ENCODE assay signal across 12 cellular contexts in the genomic region with DNA sequence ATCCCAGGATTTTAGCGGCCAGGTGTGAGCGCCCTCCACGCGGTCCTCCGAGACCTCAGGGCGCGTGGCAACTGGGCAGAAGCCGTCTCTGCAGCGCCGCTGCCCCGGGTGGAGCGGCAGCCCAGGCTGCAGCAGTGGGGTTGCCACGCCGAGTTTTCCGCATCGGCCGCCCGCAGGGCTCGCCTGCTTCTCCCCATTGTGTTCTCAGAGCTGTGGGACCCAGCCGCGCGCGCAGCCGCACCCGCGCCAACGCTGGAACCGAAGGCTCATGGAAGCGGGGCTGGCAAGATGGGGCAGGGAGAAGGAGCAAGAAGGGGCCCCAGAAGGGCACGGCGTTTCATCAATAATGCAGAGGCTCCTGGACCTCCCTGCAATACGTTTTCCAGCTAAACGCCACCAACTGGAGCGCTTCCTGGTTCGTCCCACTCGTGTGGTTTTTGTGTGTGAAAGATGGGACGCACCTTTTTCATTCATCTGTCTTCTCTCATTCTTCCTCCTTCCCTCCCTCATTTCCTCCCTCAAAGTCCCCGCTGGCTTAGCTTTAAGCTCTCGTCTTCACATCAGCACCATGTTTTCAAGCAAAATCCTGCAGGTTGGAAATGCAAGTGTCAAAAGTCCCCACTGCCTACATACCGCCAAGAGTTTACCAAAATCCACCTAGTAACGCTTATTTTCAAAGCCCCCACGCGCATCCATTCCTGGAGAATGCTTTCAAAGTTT. TPM values are rescaled to one million over a fixed set of nuclear protein-coding genes. Genes with fewer than 3 reads are reported as not detected.
DNase-seq lines count a peak whose midpoint lies in the region; ATAC-seq and TF ChIP-seq lines count a peak whose summit lies in the region.
"Had no signal": no experiment of that assay in that cellular context is flagged by ENCODE, and none has a peak within 500 bp of the region (broad histone marks: within the 10 kb centered on the region; RNA-seq: fewer than 3 reads in every experiment).

No MANE protein-coding gene starts in this region.

- ATAC-seq in PC-3 (no peak), HG03565 (IDR thresholded peaks at IDR 0.05; ENCODE audit: unreplicated experiment) (no peak)
- ATAC-seq: natural killer cell had no signal

- H3K79me2 ChIP-seq in PC-3 (ENCODE audit: low read length) = no peaks in the 10 kb centered on the region

- no peaks in the 10 kb centered on the region for H3K9me3 Mint-ChIP-seq in nephron progenitor cell

- H3K4me3 ChIP-seq in BE2C (ENCODE audit: low read depth, low read length) = peak overlapping the region; percentile 89
- peak overlapping the region; percentile 69 for H3K4me3 ChIP-seq in PC-3 (ENCODE audit: low read length)
- peak overlapping the region; percentile 36 for H3K4me3 ChIP-seq in fibroblast of pulmonary artery (replicated peaks; ENCODE audit: low read depth, low read length)

- in situ Hi-C loops in GM13976 (cut with MboI; ENCODE audit: low sequenced_read_pairs, unreplicated experiment) = no loop called here

- no TSS peak for BruUV-seq in PC-3 (replicated peaks; lab: Mats Ljungman, UMichigan)

- H3K4me2 ChIP-seq in PC-3 (ENCODE audit: low read length) = peak overlapping the region; percentile 85

- CTCF ChIA-PET in PC-3 (lab: Charles Lee) = no interaction called here

- no peak overlapping the region for H3K27ac ChIP-seq in PC-3 (ENCODE audit: low read length)
- H3K27ac ChIP-seq: WERI-Rb-1 had no signal

- TF ChIP-seq CTCF in BE2C (IDR thresholded peaks at IDR 0.05; ENCODE audit: low read depth, low read length) = no peak
- no peak for TF ChIP-seq CTCF in PC-3 (conservative IDR thresholded peaks at IDR 0.05; ENCODE audit: low read depth, low read length)
- TF ChIP-seq CTCF in fibroblast of pulmonary artery (IDR thresholded peaks at IDR 0.05; ENCODE audit: low read length, missing control alignments) = no peak
- TF ChIP-seq CTCF in nephron progenitor cell (IDR thresholded peaks at IDR 0.05) = no peak
- no peak for TF ChIP-seq CTCF in GM13976 (IDR thresholded peaks at IDR 0.05; ENCODE audit: borderline replicate concordance, control extremely low read depth, extremely low read depth, insufficient read depth, missing control alignments)

- POLR2A ChIA-PET in PC-3 (lab: Charles Lee; ENCODE audit: unreplicated experiment) = no interaction called here

- peak; percentile 53 for DNase-seq in BE2C
- no peak for DNase-seq in PC-3
- no peak for DNase-seq in fibroblast of pulmonary artery (ENCODE audit: low read depth)
- DNase-seq in nephron progenitor cell = peak; percentile 58
- no peak for DNase-seq in DMS153 treated with DMSO at 0.1 percent for 48 hours (lab: John Stamatoyannopoulos, UW; ENCODE audit: unreplicated experiment)
- no peak for DNase-seq in NCI-H1105 treated with DMSO at 0.1 percent for 48 hours (lab: John Stamatoyannopoulos, UW)
- no peak for DNase-seq in GM13976 (ENCODE audit: low spot score)
- DNase-seq: activated CD8-positive, alpha-beta memory T cell treated with anti-CD3 and anti-CD28 coated beads, Interleukin-2, amount 50 U/mL, for 4 hours; immature natural killer cell; natural killer cell; WERI-Rb-1 had no signal

- H3K4me1 Mint-ChIP-seq in nephron progenitor cell = peaks cover 32% of the 10 kb centered on the region
- H3K4me1 Mint-ChIP-seq: immature natural killer cell, natural killer cell had no signal

- H3K9me2 ChIP-seq in PC-3 (replicated peaks; ENCODE audit: low read length) = no peaks in the 10 kb centered on the region

- H3K36me3 ChIP-seq in BE2C (no peaks in the 10 kb centered on the region), PC-3 (ENCODE audit: low read depth, low read length) (no peaks in the 10 kb centered on the region)
- H3K36me3 ChIP-seq: WERI-Rb-1 had no signal

- H4K20me1 ChIP-seq in PC-3 (ENCODE audit: low read length) = no peaks in the 10 kb centered on the region

- no peak overlapping the region for H3K9ac ChIP-seq in PC-3 (ENCODE audit: low read length)

- H3K4me3 Mint-ChIP-seq in nephron progenitor cell = no peak overlapping the region
- H3K4me3 Mint-ChIP-seq: immature natural killer cell, natural killer cell had no signal

- intact Hi-C loops in PC-3 (cut with micrococcal nuclease) = no loop called here

- peak overlapping the region; percentile 37 for H3K27ac Mint-ChIP-seq in nephron progenitor cell
- H3K27ac Mint-ChIP-seq: immature natural killer cell, natural killer cell had no signal

- H3K27me3 ChIP-seq in BE2C = no peaks in the 10 kb centered on the region
- peaks cover 19% of the 10 kb centered on the region; the same call in 1 of the 2 replicates for H3K27me3 ChIP-seq in PC-3 (ENCODE audit: low read length)

- H3K9me3 ChIP-seq in BE2C = no peaks in the 10 kb centered on the region
- H3K9me3 ChIP-seq in PC-3 (ENCODE audit: low read length) = no peaks in the 10 kb centered on the region

- H2AFZ ChIP-seq in PC-3 (ENCODE audit: low read length) = peak overlapping the region; percentile 83

- H3K36me3 Mint-ChIP-seq in nephron progenitor cell (ENCODE audit: low read depth) = no peaks in the 10 kb centered on the region
- H3K36me3 Mint-ChIP-seq: immature natural killer cell, natural killer cell had no signal

- H3K27me3 Mint-ChIP-seq in nephron progenitor cell (ENCODE audit: low read depth, poor library complexity) = peaks cover 37% of the 10 kb centered on the region

- no peaks in the 10 kb centered on the region for H3F3A ChIP-seq in PC-3 (ENCODE audit: low read length, unreplicated experiment)

- no peaks in the 10 kb centered on the region; the same call in 1 of the 2 replicates for H3K4me1 ChIP-seq in BE2C
- no peaks in the 10 kb centered on the region; the same call in 1 of the 2 replicates for H3K4me1 ChIP-seq in PC-3 (ENCODE audit: insufficient read depth, low read length)

RNA-seq across cellular contexts. Expression of gene ROBO1, which starts 1.2 kb away (rescaled TPM):
- 140 TPM for polyA plus RNA-seq in BE2C (2012; ENCODE audit: insufficient read depth, insufficient read length, low read depth)
- total RNA-seq in PC-3 (2014; rRNA removed) = 35.5 and 46.2 TPM in 2 replicates

Comparison
In these comparisons a context has a peak if more than half of its experiments do, and no peak if none do; other contexts are left out.
1. DNase-seq: peak in BE2C (single experiment) and nephron progenitor cell (single experiment); none in PC-3 (single experiment), fibroblast of pulmonary artery (single experiment), DMS153 treated with DMSO at 0.1 percent for 48 hours (single experiment), NCI-H1105 treated with DMSO at 0.1 percent for 48 hours (single experiment) and GM13976 (single experiment).
2. H3K4me3 ChIP-seq: peak in every context shown above with its lines; median percentile 89 in BE2C; 69 in PC-3; 36 in fibroblast of pulmonary artery.